Comparison of ENCODE assay signal across 21 cellular contexts in the genomic region with DNA sequence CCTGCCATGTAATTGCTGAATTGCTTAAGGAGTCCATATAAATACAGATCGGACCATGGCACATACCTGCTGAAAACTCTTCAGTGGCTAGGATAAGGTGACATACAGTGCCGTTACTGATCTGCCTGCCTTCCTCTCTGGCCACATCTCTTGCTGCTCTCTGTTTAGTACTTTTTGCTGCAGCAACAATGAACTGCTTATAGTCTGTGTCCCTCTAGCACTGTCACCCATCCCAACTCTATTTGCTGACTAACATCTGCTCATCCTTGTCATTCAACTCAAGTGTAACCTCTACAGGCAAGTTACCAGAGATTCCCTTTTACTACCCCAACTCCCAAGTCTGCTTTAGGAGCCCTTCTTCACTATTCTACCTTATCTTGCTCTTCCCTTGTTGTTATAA.
"Had no signal": no experiment of that assay in that cellular context is flagged by ENCODE, and none has a peak within 500 bp of the region (broad histone marks: within the 10 kb centered on the region; RNA-seq: fewer than 3 reads in every experiment).

No MANE protein-coding gene starts in this region.

- H3K4me2 ChIP-seq: hepatocyte had no signal

- H3K27me3 ChIP-seq: esophagus squamous epithelium, hepatocyte, tibial artery, upper lobe of right lung, vagina had no signal

- H2AFZ ChIP-seq: hepatocyte had no signal

- H3K79me2 ChIP-seq: hepatocyte had no signal

- H3K9me3 Mint-ChIP-seq: dendritic cell treated with granulocyte-macrophage colony-stimulating factor and Interleukin-4, amounts not matched to agents 40 ng/mL and 50 ng/mL, for 4 days; naive thymus-derived CD8-positive, alpha-beta T cell; neural crest cell; stimulated activated effector memory CD8-positive, alpha-beta T cell treated with anti-CD3 and anti-CD28 coated beads, Interleukin-12 subunit alpha, Interleukin-12 subunit beta, amount 100 ng/mL, for 72 hours had no signal

- H3K27ac ChIP-seq: esophagus squamous epithelium, hepatocyte, tibial artery, upper lobe of right lung, vagina had no signal

- H3K27me3 Mint-ChIP-seq: dendritic cell treated with granulocyte-macrophage colony-stimulating factor and Interleukin-4, amounts not matched to agents 40 ng/mL and 50 ng/mL, for 4 days; naive thymus-derived CD8-positive, alpha-beta T cell had no signal

- H3K4me3 Mint-ChIP-seq: dendritic cell treated with granulocyte-macrophage colony-stimulating factor and Interleukin-4, amounts not matched to agents 40 ng/mL and 50 ng/mL, for 4 days; naive thymus-derived CD8-positive, alpha-beta T cell; neural crest cell; stimulated activated effector memory CD8-positive, alpha-beta T cell treated with anti-CD3 and anti-CD28 coated beads, Interleukin-12 subunit alpha, Interleukin-12 subunit beta, amount 100 ng/mL, for 72 hours had no signal

- H3K4me3 ChIP-seq: esophagus squamous epithelium, hepatocyte, lung, mucosa of descending colon, tibial artery, upper lobe of right lung, vagina had no signal

- H3K4me1 ChIP-seq: esophagus squamous epithelium, tibial artery, upper lobe of right lung, vagina had no signal

- DNase-seq: esophagus squamous epithelium; foreskin fibroblast; kidney; left cardiac atrium; left ventricle myocardium superior; mucosa of descending colon; naive thymus-derived CD8-positive, alpha-beta T cell; right cardiac atrium; small intestine; stimulated activated CD4-positive, alpha-beta T cell treated with anti-CD3 and anti-CD28 coated beads, Interleukin-12 subunit alpha, Interleukin-12 subunit beta, amount 100 ng/mL, for 4 hours; stimulated activated CD4-positive, alpha-beta T cell treated with anti-CD3 and anti-CD28 coated beads, Interleukin-2, amount 100 ng/mL, for 48 hours; stimulated activated CD8-positive, alpha-beta memory T cell treated with anti-CD3 and anti-CD28 coated beads, Interleukin-4, amount 100 ng/mL, for 48 hours; stimulated activated naive CD8-positive, alpha-beta T cell treated with anti-CD3 and anti-CD28 coated beads, Interleukin-15, Interleukin-2, amounts not matched to agents 100 U/mL and 50 U/mL, for 24 hours; tibial artery; upper lobe of right lung had no signal

- ATAC-seq: left cardiac atrium; left ventricle myocardium superior; mucosa of descending colon; naive thymus-derived CD8-positive, alpha-beta T cell; right cardiac atrium; stimulated activated effector memory CD8-positive, alpha-beta T cell treated with anti-CD3 and anti-CD28 coated beads, Interleukin-12 subunit alpha, Interleukin-12 subunit beta, amount 100 ng/mL, for 72 hours; stimulated activated naive CD8-positive, alpha-beta T cell treated with anti-CD3 and anti-CD28 coated beads, Interleukin-15, Interleukin-2, amounts not matched to agents 100 U/mL and 50 U/mL, for 24 hours; upper lobe of right lung had no signal

- H3K4me1 Mint-ChIP-seq: naive thymus-derived CD8-positive, alpha-beta T cell; stimulated activated effector memory CD8-positive, alpha-beta T cell treated with anti-CD3 and anti-CD28 coated beads, Interleukin-12 subunit alpha, Interleukin-12 subunit beta, amount 100 ng/mL, for 72 hours had no signal

- H3K27ac Mint-ChIP-seq: dendritic cell treated with granulocyte-macrophage colony-stimulating factor and Interleukin-4, amounts not matched to agents 40 ng/mL and 50 ng/mL, for 4 days; stimulated activated effector memory CD8-positive, alpha-beta T cell treated with anti-CD3 and anti-CD28 coated beads, Interleukin-12 subunit alpha, Interleukin-12 subunit beta, amount 100 ng/mL, for 72 hours had no signal
